8 cellular contexts compared by ENCODE assay signal in genomic region chr5:10441083-10441991, GRCh38. TPM values are rescaled to one million over a fixed set of nuclear protein-coding genes. Genes with fewer than 3 reads are reported as not detected.
DNase-seq lines count a peak whose midpoint lies in the region; ATAC-seq, FAIRE-seq and TF ChIP-seq lines count a peak whose summit lies in the region.

Gene ROPN1L (plus strand): TSS chr5:10441879. CDS start chr5:10442168, 289 bp downstream.

- peak; percentile 98 for ATAC-seq in GM18867 (IDR thresholded peaks at IDR 0.05; ENCODE audit: unreplicated experiment)
- ATAC-seq in HG03066 (IDR thresholded peaks at IDR 0.05; ENCODE audit: low read depth, unreplicated experiment) = peak; percentile 98

- H3K4me3 ChIP-seq in A673 (ENCODE audit: low read depth, low read length, poor library complexity, severe bottlenecking) (peak within 1 kb of the TSS; percentile 56), WERI-Rb-1 (ENCODE audit: low read depth, low read length) (peak within 1 kb of the TSS; percentile 71), breast epithelium (peak within 1 kb of the TSS; percentile 60 to 79 (median 65)), small intestine (ENCODE audit: low read depth in 1 of 2, low read length in 2 of 2) (peak within 1 kb of the TSS; percentile 55 to 71)

- POLR2A ChIA-PET in A673 (lab: Charles Lee; ENCODE audit: low non-redundant PET) = no interaction called here

- peak; percentile 87 for DNase-seq in A673 (ENCODE audit: low spot score)
- DNase-seq in NCI-H2171 (lab: John Stamatoyannopoulos, UW) = peak; percentile 90
- peak; percentile 93 for DNase-seq in WERI-Rb-1
- DNase-seq in breast epithelium (ENCODE audit: low spot score in 2 of 2) = peak; percentile 68 to 79
- peak; percentile 98 for DNase-seq in iPS-NIHi11 (ENCODE audit: low spot score)
- peak; percentile 85 for DNase-seq in small intestine

- CTCF ChIA-PET in A673 (lab: Charles Lee) = interaction anchor here (0.6 kb wide), 1 partner anchor 157 kb away, joined by 3 read pairs; no protein-coding TSS in a partner anchor

- intact Hi-C loops in A673 (cut with micrococcal nuclease; ENCODE audit: unreplicated experiment) (no loop called here), breast epithelium (cut with DNase I; ENCODE audit: low total_unique reads) (no loop called here)

- TF ChIP-seq CTCF in A673 (conservative IDR thresholded peaks at IDR 0.05; ENCODE audit: low read depth, low read length) = no peak
- TF ChIP-seq CTCF in WERI-Rb-1 (IDR thresholded peaks at IDR 0.05; ENCODE audit: low read depth, low read length) = no peak
- no peak for TF ChIP-seq CTCF in breast epithelium (IDR thresholded peaks at IDR 0.05)

- H3K36me3 ChIP-seq in A673 (ENCODE audit: insufficient read depth, low read length, poor library complexity, severe bottlenecking) (peaks cover 5% of the 10 kb centered on the region), WERI-Rb-1 (peaks cover 12% of the 10 kb centered on the region), breast epithelium (no peaks in the 10 kb centered on the region), small intestine (ENCODE audit: control insufficient read depth in 2 of 2, insufficient read depth in 2 of 2, low read length in 2 of 2) (peaks cover 0 to 2% of the 10 kb centered on the region in 2 donors)

- FAIRE-seq in small intestine (lab: Jason Lieb, UNC) = no peak

- no TSS peak for BruUV-seq in A673 (replicated peaks; lab: Mats Ljungman, UMichigan)

- H3K9me3 ChIP-seq in A673 (ENCODE audit: low read depth, low read length, poor library complexity, severe bottlenecking) = no peaks in the 10 kb centered on the region
- no peaks in the 10 kb centered on the region for H3K9me3 ChIP-seq in WERI-Rb-1 (ENCODE audit: severe bottlenecking)
- H3K9me3 ChIP-seq in breast epithelium = no peaks in the 10 kb centered on the region
- H3K9me3 ChIP-seq in small intestine (ENCODE audit: control insufficient read depth, low read depth) = no peaks in the 10 kb centered on the region

- H3K27ac ChIP-seq in A673 (ENCODE audit: low read depth, low read length, poor library complexity, severe bottlenecking) (no peak within 1 kb of the TSS), WERI-Rb-1 (peak within 1 kb of the TSS; percentile 60), breast epithelium (peak within 1 kb of the TSS; percentile 50 to 79), small intestine (ENCODE audit: low read depth in 1 of 2, low read length in 1 of 2) (peak within 1 kb of the TSS; percentile 45 to 76)

- no peak for TF ChIP-seq POLR2A in breast epithelium (IDR thresholded peaks at IDR 0.05)

- WGBS in small intestine, 3 donors = 1 to 2% (median 1%) methylated on average over 58 to 63 of the region's 63 CpGs

- H3K27me3 ChIP-seq in A673 (replicated peaks; ENCODE audit: insufficient read depth, low read depth, low read length, poor library complexity) (peaks cover 4% of the 10 kb centered on the region), WERI-Rb-1 (ENCODE audit: insufficient read depth, low read depth, severe bottlenecking) (no peaks in the 10 kb centered on the region), breast epithelium (no peaks in the 10 kb centered on the region), small intestine (ENCODE audit: control insufficient read depth in 2 of 2, insufficient read depth in 2 of 2, low read length in 2 of 2) (no peaks in the 10 kb centered on the region)

- H3K4me1 ChIP-seq in A673 (ENCODE audit: insufficient read depth, low read length, poor library complexity, severe bottlenecking) (peaks cover 6% of the 10 kb centered on the region), breast epithelium (no peaks in the 10 kb centered on the region), small intestine (ENCODE audit: control insufficient read depth in 2 of 2, insufficient read depth in 1 of 2, low read depth in 1 of 2, low read length in 1 of 2) (peaks cover 2 to 4% of the 10 kb centered on the region in 2 donors)

RNA-seq across cellular contexts. Expression of gene ROPN1L, which starts in this region (rescaled TPM):
- total RNA-seq in A673 (2021) (0.24 and 0.39 TPM in 2 replicates), breast epithelium (1 to 10 TPM in 1 of 3 donors, under 1 TPM in 2; 0.29 to 2.9 (median 0.48) TPM)
- under 1 TPM in 1 of 3 donors, not detected in 2; 0.76 TPM for polyA plus RNA-seq in small intestine

Comparison
In these comparisons a context has a peak if more than half of its experiments do, and no peak if none do; other contexts are left out.
1. Peak in DNase-seq and H3K4me3 ChIP-seq in A673; RNA of the gene not detected or under 1 TPM.
2. Peak in DNase-seq, H3K4me3 ChIP-seq and H3K27ac ChIP-seq in small intestine; RNA of the gene not detected or under 1 TPM.